Comparison of ENCODE assay signal across 13 cellular contexts in genomic region chr19:7083076-7083956, GRCh38. TPM values are rescaled to one million over a fixed set of nuclear protein-coding genes. Genes with fewer than 3 reads are reported as not detected.
DNase-seq lines count a peak whose midpoint lies in the region; ATAC-seq and TF ChIP-seq lines count a peak whose summit lies in the region.
"Had no signal": no experiment of that assay in that cellular context is flagged by ENCODE, and none has a peak within 500 bp of the region (broad histone marks: within the 10 kb centered on the region; RNA-seq: fewer than 3 reads in every experiment).

No MANE protein-coding gene starts in this region.

- H3K9me3 Mint-ChIP-seq in activated CD4-positive, alpha-beta T cell treated with anti-CD3 and anti-CD28 coated beads for 36 hours (ENCODE audit: low read depth) = peaks cover 43% of the 10 kb centered on the region
- peaks cover 6 to 96% (median 75%) of the 10 kb centered on the region in 11 donors for H3K9me3 Mint-ChIP-seq in naive thymus-derived CD4-positive, alpha-beta T cell

- intact Hi-C loops in activated CD4-positive, alpha-beta T cell treated with anti-CD3 and anti-CD28 coated beads for 36 hours (cut with DNase I, micrococcal nuclease) = no loop called here
- intact Hi-C loops in naive thymus-derived CD4-positive, alpha-beta T cell (cut with micrococcal nuclease) = loop anchor here (1.0 to 2.0 kb wide), 2 partner anchors 14 to 15 kb away; partner anchors contain the start of gene ZNF557 (in 1 of the 2)

- H3K4me3 ChIP-seq in NB4 (ENCODE audit: low read depth, low read length) (no peak overlapping the region), cardiac fibroblast (replicated peaks in 1 of 2; ENCODE audit: low read depth in 2 of 2, low read length in 2 of 2) (no peak overlapping the region)
- H3K4me3 ChIP-seq in naive thymus-derived CD4-positive, alpha-beta T cell (ENCODE audit: low read length) = peak overlapping the region; percentile 1
- H3K4me3 ChIP-seq: prostate gland had no signal

- peak; percentile 28 for DNase-seq in activated CD4-positive, alpha-beta T cell treated with anti-CD3 and anti-CD28 coated beads for 36 hours
- no peak for DNase-seq in activated CD4-positive, alpha-beta T cell treated with anti-CD3 and anti-CD28 coated beads, Interleukin-2, amount 50 U/mL, for 48 hours
- peak; percentile 37 for DNase-seq in NB4 (ENCODE audit: low read depth)
- peak; percentile 44 to 56 for DNase-seq in cardiac fibroblast (ENCODE audit: low read depth in 2 of 2)
- peak in 2 of 9 donors; percentile 20 to 26 for DNase-seq in naive thymus-derived CD4-positive, alpha-beta T cell
- DNase-seq in LoVo (ENCODE audit: low spot score) = no peak
- DNase-seq in stimulated activated CD4-positive, alpha-beta T cell treated with anti-CD3 and anti-CD28 coated beads, Interleukin-4, amount 100 ng/mL, for 1 hour = no peak
- DNase-seq: effector CD8-positive, alpha-beta T cell; kidney had no signal

- H3K27ac ChIP-seq in naive thymus-derived CD4-positive, alpha-beta T cell (ENCODE audit: low read depth, low read length) = no peak overlapping the region
- H3K27ac ChIP-seq: prostate gland had no signal

- H3K4me3 Mint-ChIP-seq in activated CD4-positive, alpha-beta T cell treated with anti-CD3 and anti-CD28 coated beads for 36 hours = peak overlapping the region; percentile 20
- peak overlapping the region in 4 of 10 donors; percentile 9 to 60 (median 39) for H3K4me3 Mint-ChIP-seq in naive thymus-derived CD4-positive, alpha-beta T cell

- CTCF ChIA-PET in activated CD4-positive, alpha-beta T cell treated with anti-CD3 and anti-CD28 coated beads for 36 hours (lab: Charles Lee) = no interaction called here
- CTCF ChIA-PET in naive thymus-derived CD4-positive, alpha-beta T cell (lab: Charles Lee) = no interaction called here

- H3K27ac Mint-ChIP-seq in activated CD4-positive, alpha-beta T cell treated with anti-CD3 and anti-CD28 coated beads for 36 hours = no peak overlapping the region
- H3K27ac Mint-ChIP-seq in naive thymus-derived CD4-positive, alpha-beta T cell = peak overlapping the region in 5 of 9 donors; percentile 1 to 75 (median 53)
- H3K27ac Mint-ChIP-seq: activated T-helper 2 cell treated with anti-CD3 and anti-CD28 coated beads, Interferon-gamma antibody, Interleukin-2, Interleukin-4, amounts not matched to agents 10 μg/mL and 5 μg/mL and 100 μg/mL, durations not matched to agents 14 hours and 24 hours and 36 hours had no signal

- ATAC-seq in activated CD4-positive, alpha-beta T cell treated with anti-CD3 and anti-CD28 coated beads for 36 hours = no peak
- ATAC-seq in naive thymus-derived CD4-positive, alpha-beta T cell = no peak
- no peak for ATAC-seq in HG03442 (IDR thresholded peaks at IDR 0.05; ENCODE audit: unreplicated experiment)

- H3K27me3 ChIP-seq in naive thymus-derived CD4-positive, alpha-beta T cell (ENCODE audit: control insufficient read depth in 2 of 2, insufficient read depth in 2 of 2, low read length in 2 of 2) = no peaks in the 10 kb centered on the region

- H3K36me3 ChIP-seq in naive thymus-derived CD4-positive, alpha-beta T cell (ENCODE audit: control insufficient read depth in 2 of 3, insufficient read depth in 3 of 3, low read length in 3 of 3) = peaks cover 59 to 76% (median 63%) of the 10 kb centered on the region in 3 experiments

- no peaks in the 10 kb centered on the region for H3K27me3 Mint-ChIP-seq in activated CD4-positive, alpha-beta T cell treated with anti-CD3 and anti-CD28 coated beads for 36 hours
- no peaks in the 10 kb centered on the region for H3K27me3 Mint-ChIP-seq in naive thymus-derived CD4-positive, alpha-beta T cell

- peaks cover 45 to 98% (median 66%) of the 10 kb centered on the region in 3 experiments for H3K9me3 ChIP-seq in naive thymus-derived CD4-positive, alpha-beta T cell (ENCODE audit: control insufficient read depth in 2 of 3, low read length in 3 of 3)

- H3K36me3 Mint-ChIP-seq in activated CD4-positive, alpha-beta T cell treated with anti-CD3 and anti-CD28 coated beads for 36 hours (ENCODE audit: low read depth) = peaks cover 83% of the 10 kb centered on the region
- peaks cover 18 to 78% (median 68%) of the 10 kb centered on the region in 5 donors for H3K36me3 Mint-ChIP-seq in naive thymus-derived CD4-positive, alpha-beta T cell

- no peaks in the 10 kb centered on the region for H3K4me1 Mint-ChIP-seq in activated CD4-positive, alpha-beta T cell treated with anti-CD3 and anti-CD28 coated beads for 36 hours
- H3K4me1 Mint-ChIP-seq in naive thymus-derived CD4-positive, alpha-beta T cell = peaks cover 0 to 12% (median 3%) of the 10 kb centered on the region in 7 donors

- TF ChIP-seq CTCF in NB4 (IDR thresholded peaks at IDR 0.05; ENCODE audit: low read depth, low read length) (no peak), cardiac fibroblast (IDR thresholded peaks at IDR 0.05; ENCODE audit: low read depth, low read length) (no peak)

- TF ChIP-seq POLR2A in NB4 (IDR thresholded peaks at IDR 0.05; ENCODE audit: extremely low read depth, insufficient read length) = no peak

- POLR2A ChIA-PET in activated CD4-positive, alpha-beta T cell treated with anti-CD3 and anti-CD28 coated beads for 36 hours (lab: Charles Lee) = no interaction called here
- POLR2A ChIA-PET in naive thymus-derived CD4-positive, alpha-beta T cell (lab: Charles Lee) = interaction anchor here (0.6 to 3.4 kb wide), 6 partner anchors 12 to 718 kb away, joined by 3 to 23 read pairs (median 6); partner anchors contain the start of gene ZNF557

- H3K4me1 ChIP-seq in naive thymus-derived CD4-positive, alpha-beta T cell (ENCODE audit: control insufficient read depth in 2 of 2, insufficient read depth in 2 of 2, low read length in 2 of 2) = no peaks in the 10 kb centered on the region
- H3K4me1 ChIP-seq: prostate gland had no signal

RNA-seq across cellular contexts. Expression of gene ZNF557, which starts 13.8 kb away (rescaled TPM):
- 1 to 10 TPM; 8.9 to 9.6 TPM for total RNA-seq in activated CD4-positive, alpha-beta T cell treated with anti-CD3 and anti-CD28 coated beads for 36 hours
- 10 to 100 TPM; 11.7 to 36.2 (median 20.0) TPM for total RNA-seq in naive thymus-derived CD4-positive, alpha-beta T cell
- 10 to 100 TPM in 1 of 2 donors, 1 to 10 TPM in 1; 5.4 to 14.0 TPM for polyA plus RNA-seq in naive thymus-derived CD4-positive, alpha-beta T cell

RNA-seq across cellular contexts. Expression of gene MBD3L3, which starts 24.8 kb away (rescaled TPM):
- total RNA-seq in activated CD4-positive, alpha-beta T cell treated with anti-CD3 and anti-CD28 coated beads for 36 hours = not detected
- total RNA-seq in naive thymus-derived CD4-positive, alpha-beta T cell = not detected
- not detected for polyA plus RNA-seq in naive thymus-derived CD4-positive, alpha-beta T cell
- total RNA-seq: activated T-helper 2 cell treated with anti-CD3 and anti-CD28 coated beads, Interferon-gamma antibody, Interleukin-2, Interleukin-4, amounts not matched to agents 10 μg/mL and 5 μg/mL and 100 μg/mL, durations not matched to agents 14 hours and 24 hours and 36 hours; kidney; urinary bladder had no signal
- polyA plus RNA-seq: urinary bladder had no signal

RNA-seq across cellular contexts. Expression of gene MBD3L2, which starts 34.2 kb away (rescaled TPM):
- total RNA-seq in activated CD4-positive, alpha-beta T cell treated with anti-CD3 and anti-CD28 coated beads for 36 hours = not detected
- total RNA-seq in naive thymus-derived CD4-positive, alpha-beta T cell = not detected
- polyA plus RNA-seq in naive thymus-derived CD4-positive, alpha-beta T cell = not detected
- total RNA-seq: activated T-helper 2 cell treated with anti-CD3 and anti-CD28 coated beads, Interferon-gamma antibody, Interleukin-2, Interleukin-4, amounts not matched to agents 10 μg/mL and 5 μg/mL and 100 μg/mL, durations not matched to agents 14 hours and 24 hours and 36 hours; kidney; prostate gland; urinary bladder had no signal
- polyA plus RNA-seq: urinary bladder had no signal

RNA-seq across cellular contexts. Expression of gene MBD3L4, which starts 43.3 kb away (rescaled TPM):
- total RNA-seq in activated CD4-positive, alpha-beta T cell treated with anti-CD3 and anti-CD28 coated beads for 36 hours = not detected
- total RNA-seq in naive thymus-derived CD4-positive, alpha-beta T cell = not detected
- polyA plus RNA-seq in naive thymus-derived CD4-positive, alpha-beta T cell = not detected
- total RNA-seq: activated T-helper 2 cell treated with anti-CD3 and anti-CD28 coated beads, Interferon-gamma antibody, Interleukin-2, Interleukin-4, amounts not matched to agents 10 μg/mL and 5 μg/mL and 100 μg/mL, durations not matched to agents 14 hours and 24 hours and 36 hours; kidney; urinary bladder had no signal
- polyA plus RNA-seq: urinary bladder had no signal

RNA-seq across cellular contexts. Expression of gene MBD3L5, which starts 52.9 kb away (rescaled TPM):
- not detected for total RNA-seq in activated CD4-positive, alpha-beta T cell treated with anti-CD3 and anti-CD28 coated beads for 36 hours
- total RNA-seq in naive thymus-derived CD4-positive, alpha-beta T cell = not detected
- polyA plus RNA-seq in naive thymus-derived CD4-positive, alpha-beta T cell = not detected
- total RNA-seq: activated T-helper 2 cell treated with anti-CD3 and anti-CD28 coated beads, Interferon-gamma antibody, Interleukin-2, Interleukin-4, amounts not matched to agents 10 μg/mL and 5 μg/mL and 100 μg/mL, durations not matched to agents 14 hours and 24 hours and 36 hours; kidney; prostate gland; urinary bladder had no signal
- polyA plus RNA-seq: urinary bladder had no signal

Comparison
In these comparisons a context has a peak if more than half of its experiments do, and no peak if none do; other contexts are left out.
1. DNase-seq: peak in activated CD4-positive, alpha-beta T cell treated with anti-CD3 and anti-CD28 coated beads for 36 hours (single experiment), NB4 (single experiment) and cardiac fibroblast (2 of 2); none in activated CD4-positive, alpha-beta T cell treated with anti-CD3 and anti-CD28 coated beads, Interleukin-2, amount 50 U/mL, for 48 hours (0 of 2), LoVo (single experiment) and stimulated activated CD4-positive, alpha-beta T cell treated with anti-CD3 and anti-CD28 coated beads, Interleukin-4, amount 100 ng/mL, for 1 hour (single experiment).
2. intact Hi-C loops: an anchor here in naive thymus-derived CD4-positive, alpha-beta T cell (1.0 to 2.0 kb wide); none called in activated CD4-positive, alpha-beta T cell treated with anti-CD3 and anti-CD28 coated beads for 36 hours.